Comparison of ENCODE assay signal across 8 cellular contexts in the genomic region with DNA sequence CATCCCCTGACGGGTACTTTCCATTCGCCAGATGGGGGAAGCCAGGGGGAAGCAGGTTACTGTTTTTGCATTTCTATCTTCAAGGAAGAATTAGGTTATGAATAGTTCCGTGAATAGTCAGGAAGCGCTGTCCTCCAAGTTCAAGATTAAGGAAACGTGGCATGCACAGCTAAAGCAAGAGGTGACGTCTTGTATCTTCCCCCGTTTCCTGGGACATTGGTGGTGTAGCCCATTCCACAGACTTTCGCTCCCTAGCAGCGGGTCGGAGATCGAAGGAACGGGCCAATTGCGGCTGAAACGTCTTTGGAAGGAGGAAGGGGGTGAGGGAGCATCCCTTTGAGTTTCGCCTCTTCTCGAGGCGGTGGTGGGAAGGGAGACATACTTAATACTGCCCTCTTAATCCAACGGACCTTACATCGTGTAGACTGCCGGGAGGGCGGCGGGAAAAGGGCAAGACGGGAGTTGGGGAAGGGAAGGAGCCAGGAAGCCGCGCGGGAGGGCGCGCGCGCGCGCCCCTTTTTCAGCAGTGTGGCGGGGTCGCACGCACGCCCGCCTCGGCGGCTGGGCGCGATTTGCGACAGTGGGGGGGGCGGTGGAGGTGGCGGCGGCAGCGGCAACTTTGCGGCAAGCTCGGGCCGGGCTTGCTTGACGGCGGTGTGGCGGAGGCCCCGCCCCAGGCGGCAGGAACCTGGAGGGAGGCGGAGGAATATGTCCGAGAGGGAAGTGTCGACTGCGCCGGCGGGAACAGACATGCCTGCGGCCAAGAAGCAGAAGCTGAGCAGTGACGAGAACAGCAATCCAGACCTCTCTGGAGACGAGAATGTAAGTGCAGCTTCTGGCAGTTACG. TPM values are rescaled to one million over a fixed set of nuclear protein-coding genes. Genes with fewer than 3 reads are reported as not detected.
A peak's percentile ranks its signal among the peaks of the same experiment; 100 is the strongest.
DNase-seq lines count a peak whose midpoint lies in the region; ATAC-seq, FAIRE-seq and TF ChIP-seq lines count a peak whose summit lies in the region.

Gene EED, plus strand, starts transcription at position 232 of the 847 bp plus-strand sequence. Its CDS starts 477 bp downstream, at position 709.

- WGBS in adrenal gland, 4 donors, result 0 to 1% (median 0%) methylated on average over 34 to 64 of the region's 64 CpGs
- WGBS in heart right ventricle, 2 donors, result 0% methylated on average over 63 to 64 of the region's 64 CpGs

- H3K27me3 ChIP-seq in adrenal gland, result no peaks in the 10 kb centered on the region
- peaks cover 0 to 8% (median 0%) of the 10 kb centered on the region in 7 donors for H3K27me3 ChIP-seq in heart right ventricle
- no peaks in the 10 kb centered on the region for H3K27me3 ChIP-seq in upper lobe of right lung

- H3K4me3 ChIP-seq in adrenal gland, result peak within 1 kb of the TSS; percentile 50 to 99 (median 94)
- peak within 1 kb of the TSS; percentile 61 to 94 (median 81) for H3K4me3 ChIP-seq in heart right ventricle
- peak within 1 kb of the TSS; percentile 79 for H3K4me3 ChIP-seq in upper lobe of right lung

- peaks cover 0 to 46% of the 10 kb centered on the region in 2 donors for H3K4me1 ChIP-seq in adrenal gland (replicated peaks in 1 of 2)
- peaks cover 0 to 49% (median 42%) of the 10 kb centered on the region in 9 donors for H3K4me1 ChIP-seq in heart right ventricle
- peaks cover 24% of the 10 kb centered on the region for H3K4me1 ChIP-seq in upper lobe of right lung

- H3K36me3 ChIP-seq in adrenal gland (replicated peaks in 1 of 2) (no peaks in the 10 kb centered on the region), heart right ventricle (no peaks in the 10 kb centered on the region), upper lobe of right lung (no peaks in the 10 kb centered on the region)

- peak; percentile 65 for ATAC-seq in HG02840 (IDR thresholded peaks at IDR 0.05; ENCODE audit: low FRiP score, unreplicated experiment)
- ATAC-seq in heart right ventricle, result peak; percentile 92 to 98 (median 96)
- ATAC-seq in upper lobe of right lung, result peak; percentile 99

- H3K9me3 ChIP-seq in adrenal gland (replicated peaks in 1 of 3) (no peaks in the 10 kb centered on the region), heart right ventricle (no peaks in the 10 kb centered on the region), upper lobe of right lung (no peaks in the 10 kb centered on the region)

- peak in 4 of 6 experiments; percentile 2 to 29 (median 20) for TF ChIP-seq CTCF in adrenal gland (IDR thresholded peaks at IDR 0.05)
- TF ChIP-seq CTCF in heart right ventricle (IDR thresholded peaks at IDR 0.05), result peak in 1 of 9 donors; percentile 6
- no peak for TF ChIP-seq CTCF in upper lobe of right lung (IDR thresholded peaks at IDR 0.05)

- peak; percentile 97 for FAIRE-seq in GM12892 (lab: Jason Lieb, UNC)

- intact Hi-C loops in adrenal gland (cut with DNase I), result no loop called here
- intact Hi-C loops in heart right ventricle (cut with DNase I), result no loop called here
- intact Hi-C loops in posterior vena cava (cut with DNase I), result no loop called here
- intact Hi-C loops in upper lobe of right lung (cut with DNase I), result no loop called here

- H3K27ac ChIP-seq in adrenal gland, result peak within 1 kb of the TSS; percentile 76 to 100 (median 96)
- peak within 1 kb of the TSS; percentile 91 to 99 (median 98) for H3K27ac ChIP-seq in heart right ventricle
- peak within 1 kb of the TSS; percentile 97 for H3K27ac ChIP-seq in upper lobe of right lung

- peak; percentile 94 for TF ChIP-seq POLR2A in GM12892 (IDR thresholded peaks at IDR 0.05; ENCODE audit: low read depth, low read length)
- TF ChIP-seq POLR2A in adrenal gland (IDR thresholded peaks at IDR 0.05), result peak; percentile 56 to 66

- DNase-seq in GM12892 (ENCODE audit: insufficient read length) (peak; percentile 60), NCI-H1436 (lab: John Stamatoyannopoulos, UW) (peak; percentile 91), SW480 (ENCODE audit: low spot score) (peak; percentile 95), adrenal gland (peak; percentile 93 to 96 (median 95)), heart right ventricle (peak; percentile 96 to 97), posterior vena cava (ENCODE audit: low spot score) (peak; percentile 99), upper lobe of right lung (peak; percentile 98)

RNA-seq across cellular contexts. Expression of gene EED, which starts in this region (rescaled TPM):
- polyA plus RNA-seq in GM12892 (2012; ENCODE audit: missing spikeins), result 66.7 TPM
- total RNA-seq in adrenal gland (10 to 100 TPM in 6 of 8 donors, 1 to 10 TPM in 2; 8.5 to 20.7 (median 15.0) TPM), heart right ventricle (10 to 100 TPM in 4 of 10 donors, 1 to 10 TPM in 6; 8.2 to 14.6 (median 9.6) TPM), posterior vena cava (10 to 100 TPM; 16.1 to 18.0 TPM), upper lobe of right lung (21.3 TPM)
- polyA plus RNA-seq in adrenal gland (10 to 100 TPM; 13.9 to 17.7 (median 17.4) TPM), heart right ventricle (10 to 100 TPM in 1 of 2 donors, 1 to 10 TPM in 1; 8.0 to 17.3 TPM)

Comparison
In these comparisons a context has a peak if more than half of its experiments do, and no peak if none do; other contexts are left out.
1. Peak in every context shown above with its lines: DNase-seq, ATAC-seq, H3K4me3 ChIP-seq and H3K27ac ChIP-seq.